ENCODE assay signal across 1 cellular context in genomic region chr4:119070301-119070700, GRCh38.
A peak's percentile ranks its signal among the peaks of the same experiment; 100 is the strongest.
TF ChIP-seq lines count a peak whose summit lies in the region.

No MANE protein-coding gene starts in this region.

TF ChIP-seq in HepG2, 621 proteins besides CTCF, POLR2A, EP300 and RAD21 (continued from another document):
- TF ChIP-seq ZNF281 (CRISPR knock-in tag; IDR thresholded peaks at IDR 0.05; ENCODE audit: borderline replicate concordance) (peak; percentile 92), GFI1 (CRISPR knock-in tag; IDR thresholded peaks at IDR 0.05; ENCODE audit: borderline replicate concordance) (peak; percentile 69), ARID5B (CRISPR knock-in tag; IDR thresholded peaks at IDR 0.05) (peak; percentile 47; the same call in 1 of the 2 replicates), HCFC1 (IDR thresholded peaks at IDR 0.05; ENCODE audit: low read depth, low read length) (no peak), GATAD2A (CRISPR knock-in tag; IDR thresholded peaks at IDR 0.05) (peak; percentile 33; the same call in 1 of the 2 replicates), SP140L (CRISPR knock-in tag; IDR thresholded peaks at IDR 0.05; ENCODE audit: borderline replicate concordance) (no peak), FOSL2 (CRISPR knock-in tag; IDR thresholded peaks at IDR 0.05) (peak; percentile 33; the same call in 1 of the 2 replicates), TCF7 (IDR thresholded peaks at IDR 0.05; ENCODE audit: low read depth) (no peak), TGIF2 (CRISPR knock-in tag; IDR thresholded peaks at IDR 0.05) (no peak), CEBPG (CRISPR knock-in tag; IDR thresholded peaks at IDR 0.05) (peak; percentile 93), ZSCAN9 (CRISPR knock-in tag; IDR thresholded peaks at IDR 0.05; ENCODE audit: borderline replicate concordance) (no peak), ZNF749 (CRISPR knock-in tag; IDR thresholded peaks at IDR 0.05; ENCODE audit: borderline replicate concordance) (no peak), KLF13 (CRISPR knock-in tag; IDR thresholded peaks at IDR 0.05) (no peak), GMEB1 (CRISPR knock-in tag; IDR thresholded peaks at IDR 0.05; ENCODE audit: borderline replicate concordance) (no peak), NCOA2 (CRISPR knock-in tag; IDR thresholded peaks at IDR 0.05) (no peak), KAT8 (CRISPR knock-in tag; IDR thresholded peaks at IDR 0.05) (0 out of 2 replicates have a peak, but pooled peaks have one; percentile 29), ZNF512B (CRISPR knock-in tag; IDR thresholded peaks at IDR 0.05; ENCODE audit: borderline replicate concordance) (no peak), CEBPB (IDR thresholded peaks at IDR 0.05; ENCODE audit: borderline replicate concordance, low read depth, low read length) (peak; percentile 82), ZFP90 (CRISPR knock-in tag; IDR thresholded peaks at IDR 0.05; ENCODE audit: borderline replicate concordance) (no peak), BCL6 (CRISPR knock-in tag; IDR thresholded peaks at IDR 0.05) (peak; percentile 28; the same call in 1 of the 2 replicates), FOXK1 (CRISPR knock-in tag; IDR thresholded peaks at IDR 0.05; ENCODE audit: borderline replicate concordance, low read depth) (0 out of 2 replicates have a peak, but pooled peaks have one; percentile 27), FOXA3 (CRISPR knock-in tag; IDR thresholded peaks at IDR 0.05) (peak; percentile 35; the same call in 1 of the 2 replicates), ZNF646 (CRISPR knock-in tag; IDR thresholded peaks at IDR 0.05) (no peak), FLYWCH1 (CRISPR knock-in tag; IDR thresholded peaks at IDR 0.05) (no peak), ZNF280B (CRISPR knock-in tag; IDR thresholded peaks at IDR 0.05; ENCODE audit: borderline replicate concordance) (no peak), ZNF331 (CRISPR knock-in tag; IDR thresholded peaks at IDR 0.05) (0 out of 2 replicates have a peak, but pooled peaks have one; percentile 31), ETV5 (CRISPR knock-in tag; IDR thresholded peaks at IDR 0.05; ENCODE audit: borderline replicate concordance) (peak; percentile 25; the same call in 1 of the 2 replicates)
